In genomic region chr1:6393400-6394187, GRCh38 we compare ENCODE assay signal across 8 cellular contexts. TPM values are rescaled to one million over a fixed set of nuclear protein-coding genes. Genes with fewer than 3 reads are reported as not detected.
DNase-seq lines count a peak whose midpoint lies in the region; ATAC-seq and TF ChIP-seq lines count a peak whose summit lies in the region.

Gene ACOT7, minus strand, starts transcription at chr1:6393767. Its CDS starts 368 bp downstream, at chr1:6393399.

- WGBS in ectodermal cell, 2 experiments: 0 to 1% methylated on average over 87 of the region's 87 CpGs

- peak; percentile 86 to 93 (median 91) for DNase-seq in CD4-positive, CD25-positive, alpha-beta regulatory T cell
- DNase-seq in NCI-H82 (lab: John Stamatoyannopoulos, UW) (peak; percentile 93), lung microvascular endothelial cell (ENCODE audit: low read depth in 2 of 2) (peak; percentile 90 to 93)
- peak; percentile 94 for DNase-seq in activated CD8-positive, alpha-beta T cell treated with anti-CD3 and anti-CD28 coated beads for 36 hours
- peak; percentile 80 to 92 (median 83) for DNase-seq in stimulated activated CD4-positive, alpha-beta T cell treated with anti-CD3 and anti-CD28 coated beads, TNF-alpha, amount 100 ng/mL, for 48 hours (ENCODE audit: low read depth in 3 of 3)

- H3K4me1 ChIP-seq in CD4-positive, CD25-positive, alpha-beta regulatory T cell (ENCODE audit: control insufficient read depth, insufficient read depth, low read length, poor library complexity, severe bottlenecking): peaks cover 27% of the 10 kb centered on the region
- H3K4me1 ChIP-seq in ectodermal cell (ENCODE audit: control insufficient read depth, insufficient read depth, low read length): no peaks in the 10 kb centered on the region

- ATAC-seq in CD4-positive, CD25-positive, alpha-beta regulatory T cell (ENCODE audit: low read depth in 2 of 2): peak; percentile 87 to 90
- ATAC-seq in GM19372 (IDR thresholded peaks at IDR 0.05; ENCODE audit: low read depth, unreplicated experiment) (peak; percentile 77), HG03521 (IDR thresholded peaks at IDR 0.05; ENCODE audit: unreplicated experiment) (peak; percentile 75)
- ATAC-seq in activated CD8-positive, alpha-beta T cell treated with anti-CD3 and anti-CD28 coated beads for 36 hours: peak; percentile 91

- no peaks in the 10 kb centered on the region for H3K27me3 ChIP-seq in CD4-positive, CD25-positive, alpha-beta regulatory T cell (ENCODE audit: control insufficient read depth, insufficient read depth, low read length)
- H3K27me3 ChIP-seq in ectodermal cell (ENCODE audit: control insufficient read depth, insufficient read depth, low read length, poor library complexity, severe bottlenecking): peaks cover 8% of the 10 kb centered on the region

- intact Hi-C loops in activated CD8-positive, alpha-beta T cell treated with anti-CD3 and anti-CD28 coated beads for 36 hours (cut with micrococcal nuclease): loop anchor here (5.0 kb wide), 1 partner anchor 36 kb away; no protein-coding TSS in a partner anchor

- no peaks in the 10 kb centered on the region for H3K36me3 Mint-ChIP-seq in CD4-positive, CD25-positive, alpha-beta regulatory T cell
- H3K36me3 Mint-ChIP-seq in activated CD8-positive, alpha-beta T cell treated with anti-CD3 and anti-CD28 coated beads for 36 hours (ENCODE audit: low read depth): peaks cover 2% of the 10 kb centered on the region

- H3K27me3 Mint-ChIP-seq in CD4-positive, CD25-positive, alpha-beta regulatory T cell: no peaks in the 10 kb centered on the region
- no peaks in the 10 kb centered on the region for H3K27me3 Mint-ChIP-seq in activated CD8-positive, alpha-beta T cell treated with anti-CD3 and anti-CD28 coated beads for 36 hours

- peak within 1 kb of the TSS; percentile 88 for H3K27ac ChIP-seq in CD4-positive, CD25-positive, alpha-beta regulatory T cell (ENCODE audit: insufficient read depth, low read length, poor library complexity, severe bottlenecking)
- peak within 1 kb of the TSS; percentile 94 for H3K27ac ChIP-seq in ectodermal cell (ENCODE audit: insufficient read depth, low read depth, low read length, poor library complexity, severe bottlenecking)

- H3K27ac Mint-ChIP-seq in CD4-positive, CD25-positive, alpha-beta regulatory T cell: peak within 1 kb of the TSS; percentile 92 to 94 (median 92)
- peak within 1 kb of the TSS; percentile 95 for H3K27ac Mint-ChIP-seq in activated CD8-positive, alpha-beta T cell treated with anti-CD3 and anti-CD28 coated beads for 36 hours

- no peaks in the 10 kb centered on the region for H3K36me3 ChIP-seq in CD4-positive, CD25-positive, alpha-beta regulatory T cell (ENCODE audit: control insufficient read depth, insufficient read depth, low read length)
- H3K36me3 ChIP-seq in ectodermal cell (ENCODE audit: control insufficient read depth, insufficient read depth, low read length): no peaks in the 10 kb centered on the region

- no peak for TF ChIP-seq CTCF in activated CD8-positive, alpha-beta T cell treated with anti-CD3 and anti-CD28 coated beads for 36 hours (IDR thresholded peaks at IDR 0.05)

- H3K9me3 Mint-ChIP-seq in CD4-positive, CD25-positive, alpha-beta regulatory T cell: no peaks in the 10 kb centered on the region
- H3K9me3 Mint-ChIP-seq in activated CD8-positive, alpha-beta T cell treated with anti-CD3 and anti-CD28 coated beads for 36 hours: no peaks in the 10 kb centered on the region

- H3K9me3 ChIP-seq in CD4-positive, CD25-positive, alpha-beta regulatory T cell (ENCODE audit: control insufficient read depth in 2 of 2, low read length in 2 of 2): no peaks in the 10 kb centered on the region
- no peaks in the 10 kb centered on the region for H3K9me3 ChIP-seq in ectodermal cell (ENCODE audit: control insufficient read depth, low read length)

- peak within 1 kb of the TSS; percentile 56 for H3K4me3 ChIP-seq in CD4-positive, CD25-positive, alpha-beta regulatory T cell (ENCODE audit: low read depth, low read length)
- peak within 1 kb of the TSS; percentile 67 for H3K4me3 ChIP-seq in ectodermal cell (ENCODE audit: insufficient read depth, low read depth, low read length)

- CTCF ChIA-PET in activated CD8-positive, alpha-beta T cell treated with anti-CD3 and anti-CD28 coated beads for 36 hours (lab: Charles Lee): interaction anchor here (1.7 to 5.4 kb wide), 8 partner anchors 10 to 147 kb away, joined by 5 to 36 read pairs (median 8); no protein-coding TSS in a partner anchor

- peak within 1 kb of the TSS; percentile 91 to 95 (median 93) for H3K4me3 Mint-ChIP-seq in CD4-positive, CD25-positive, alpha-beta regulatory T cell
- peak within 1 kb of the TSS; percentile 84 for H3K4me3 Mint-ChIP-seq in activated CD8-positive, alpha-beta T cell treated with anti-CD3 and anti-CD28 coated beads for 36 hours

- peaks cover 6 to 34% (median 16%) of the 10 kb centered on the region in 4 donors for H3K4me1 Mint-ChIP-seq in CD4-positive, CD25-positive, alpha-beta regulatory T cell
- H3K4me1 Mint-ChIP-seq in activated CD8-positive, alpha-beta T cell treated with anti-CD3 and anti-CD28 coated beads for 36 hours (ENCODE audit: low read depth): peaks cover 21% of the 10 kb centered on the region

- POLR2A ChIA-PET in activated CD8-positive, alpha-beta T cell treated with anti-CD3 and anti-CD28 coated beads for 36 hours (lab: Charles Lee): interaction anchor here (0.7 to 2.6 kb wide), 14 partner anchors 7 to 220 kb away, joined by 3 to 13 read pairs (median 4); partner anchors contain the start of gene PHF13

RNA-seq across cellular contexts. Expression of gene ACOT7, which starts in this region (rescaled TPM):
- 9.6 TPM for total RNA-seq in CD4-positive, CD25-positive, alpha-beta regulatory T cell
- polyA plus RNA-seq in CD4-positive, CD25-positive, alpha-beta regulatory T cell: 10 to 100 TPM in 2 of 4 donors, 1 to 10 TPM in 2; 9.3 to 13.6 (median 9.9) TPM
- total RNA-seq in activated CD8-positive, alpha-beta T cell treated with anti-CD3 and anti-CD28 coated beads for 36 hours: 10 to 100 TPM; 80.4 to 86.7 TPM
- 89.8 TPM for polyA plus RNA-seq in ectodermal cell (2013, experiment 1 of 4)
- 80.0 TPM for polyA plus RNA-seq in ectodermal cell (2013, experiment 2 of 4)
- 73.0 TPM for polyA plus RNA-seq in ectodermal cell (2013, experiment 3 of 4)
- 70.4 TPM for polyA plus RNA-seq in ectodermal cell (2013, experiment 4 of 4)
- 10.7 and 25.1 TPM in 2 replicates for total RNA-seq in lung microvascular endothelial cell

Comparison
In these comparisons a context has a peak if more than half of its experiments do, and no peak if none do; other contexts are left out.
1. Peak in every context shown above with its lines: DNase-seq, ATAC-seq, H3K4me3 ChIP-seq and H3K27ac ChIP-seq.